Comparison of ENCODE assay signal across 8 cellular contexts in the genomic region with DNA sequence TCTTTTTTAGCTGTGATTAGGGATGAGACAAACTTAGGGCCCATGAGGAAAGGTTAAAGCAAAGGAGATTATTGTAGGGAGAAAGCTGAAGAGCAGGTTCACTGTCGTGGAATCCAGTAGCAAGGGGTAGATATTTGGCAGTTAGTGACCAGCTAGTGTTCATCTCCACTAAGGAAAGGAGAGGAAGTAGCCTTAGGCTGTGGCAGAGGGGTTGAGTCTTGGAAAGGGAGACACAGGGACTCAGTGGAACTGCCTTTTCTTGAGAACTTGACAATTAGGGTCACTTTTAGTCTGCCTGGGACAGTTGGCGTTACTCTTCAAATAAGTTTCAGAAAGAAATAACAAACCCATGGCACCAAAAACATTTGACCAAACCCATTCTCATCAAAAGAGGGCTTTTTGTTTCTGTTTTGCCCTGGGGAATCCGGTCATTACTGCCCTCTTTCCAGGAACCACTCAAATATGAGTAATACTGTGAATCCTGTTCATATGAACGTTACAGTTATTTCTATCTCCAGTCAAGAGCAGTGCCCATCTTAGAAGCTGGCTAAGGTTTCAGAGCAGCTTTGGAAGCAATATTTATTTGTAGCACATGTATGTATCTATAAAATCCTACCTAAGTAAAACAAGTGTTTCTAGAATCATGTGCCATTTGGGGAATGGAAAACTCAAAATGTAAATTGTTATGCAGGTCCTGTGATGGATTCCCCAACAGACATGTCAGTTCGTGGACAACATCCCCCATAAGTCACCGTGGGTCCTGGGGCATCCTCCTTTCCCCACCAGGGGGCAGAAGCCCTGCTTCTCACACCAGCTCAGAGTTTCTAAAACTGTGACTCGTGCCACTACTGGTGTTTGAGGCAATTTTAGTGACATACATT.
DNase-seq lines count a peak whose midpoint lies in the region; ATAC-seq and TF ChIP-seq lines count a peak whose summit lies in the region.

No MANE protein-coding gene starts in this region.

- H3K23ac ChIP-seq in mesenchymal stem cell (ENCODE audit: low read length in 2 of 2): no peak overlapping the region

- no peak overlapping the region for H4K8ac ChIP-seq in mesenchymal stem cell (ENCODE audit: low read length)

- no peak overlapping the region for H3K9ac ChIP-seq in mesenchymal stem cell (ENCODE audit: low read length)

- TF ChIP-seq EP300 in tibial nerve (IDR thresholded peaks at IDR 0.05): no peak

- no peak for TF ChIP-seq POLR2A in tibial nerve (IDR thresholded peaks at IDR 0.05)

- peak in 3 of 5 experiments; percentile 10 to 36 (median 16) for TF ChIP-seq CTCF in tibial nerve (IDR thresholded peaks at IDR 0.05)

- 60% methylated on average over 5 of the region's 7 CpGs for WGBS in mesenchymal stem cell
- WGBS in tibial nerve, 2 donors: 59 to 69% methylated on average over 7 of the region's 7 CpGs

- no peak overlapping the region for H3K4me2 ChIP-seq in mesenchymal stem cell (ENCODE audit: low read length, poor library complexity, severe bottlenecking)

- no peak overlapping the region for H2BK120ac ChIP-seq in mesenchymal stem cell (ENCODE audit: low read depth, low read length)

- H3K4ac ChIP-seq in mesenchymal stem cell (ENCODE audit: low read depth in 1 of 2, low read length in 2 of 2): no peak overlapping the region

- no peak overlapping the region for H2BK5ac ChIP-seq in mesenchymal stem cell (ENCODE audit: low read depth, low read length, poor library complexity, severe bottlenecking)

- H3K79me1 ChIP-seq in mesenchymal stem cell (replicated peaks; ENCODE audit: low read length, poor library complexity, severe bottlenecking): no peaks in the 10 kb centered on the region

- H2BK15ac ChIP-seq in mesenchymal stem cell (ENCODE audit: low read depth, poor library complexity, severe bottlenecking): no peak overlapping the region

- no peak overlapping the region for H2AK5ac ChIP-seq in mesenchymal stem cell (ENCODE audit: low read length, severe bottlenecking)

- ATAC-seq in left ventricle myocardium superior (no peak), left cardiac atrium (no peak), HG03432 (IDR thresholded peaks at IDR 0.05; ENCODE audit: unreplicated experiment) (peak; percentile 80), sciatic nerve (no peak)

- no peak overlapping the region for H3K18ac ChIP-seq in mesenchymal stem cell (ENCODE audit: low read depth in 1 of 2, low read length in 2 of 2)

- H3K9me3 ChIP-seq in mesenchymal stem cell (ENCODE audit: control insufficient read depth, low read length): no peaks in the 10 kb centered on the region
- H3K9me3 ChIP-seq in tibial nerve: no peaks in the 10 kb centered on the region

- no peak overlapping the region for H3K27ac ChIP-seq in mesenchymal stem cell (ENCODE audit: low read length, poor library complexity, severe bottlenecking)
- H3K27ac ChIP-seq in tibial nerve: no peak overlapping the region

- H2AFZ ChIP-seq in mesenchymal stem cell (ENCODE audit: low read depth, low read length): no peak overlapping the region

- H3K27me3 ChIP-seq in mesenchymal stem cell (ENCODE audit: control insufficient read depth in 1 of 2, insufficient read depth in 1 of 2, low read length in 2 of 2): peaks cover 0 to 19% of the 10 kb centered on the region in 2 experiments
- no peaks in the 10 kb centered on the region for H3K27me3 ChIP-seq in tibial nerve

- H4K91ac ChIP-seq in mesenchymal stem cell (ENCODE audit: low read length): no peak overlapping the region

- no peak overlapping the region for H2BK12ac ChIP-seq in mesenchymal stem cell (ENCODE audit: low read length in 2 of 2)

- H3K4me3 ChIP-seq in mesenchymal stem cell (ENCODE audit: insufficient read depth in 1 of 2, low read depth in 1 of 2, low read length in 2 of 2): no peak overlapping the region
- no peak overlapping the region for H3K4me3 ChIP-seq in tibial nerve

- no peaks in the 10 kb centered on the region for H3K36me3 ChIP-seq in mesenchymal stem cell (ENCODE audit: control insufficient read depth in 1 of 2, insufficient read depth in 2 of 2, low read depth in 1 of 2, low read length in 2 of 2)
- H3K36me3 ChIP-seq in tibial nerve: no peaks in the 10 kb centered on the region

- intact Hi-C loops in left ventricle myocardium superior (cut with micrococcal nuclease) (no loop called here), left cardiac atrium (cut with DNase I) (loop anchor here in 1 of 2 donors (1.0 kb wide), 1 partner anchor 20 kb away; no protein-coding TSS in a partner anchor), sciatic nerve (cut with DNase I) (no loop called here)

- H3K4me1 ChIP-seq in mesenchymal stem cell (ENCODE audit: control insufficient read depth, insufficient read depth, low read depth, low read length) (no peaks in the 10 kb centered on the region), tibial nerve (no peaks in the 10 kb centered on the region)

- H3K14ac ChIP-seq in mesenchymal stem cell (ENCODE audit: low read length in 2 of 2): no peak overlapping the region

- DNase-seq in left ventricle myocardium superior (peak; percentile 41), left cardiac atrium (no peak), T follicular helper cell (ENCODE audit: low read depth) (peak; percentile 29), mesenchymal stem cell (peak; percentile 4), tibial nerve (ENCODE audit: low spot score in 2 of 2) (no peak), sciatic nerve (ENCODE audit: low spot score) (no peak)
- peak; percentile 9 for DNase-seq in activated naive CD8-positive, alpha-beta T cell treated with anti-CD3 and anti-CD28 coated beads, Interleukin-2, amount 50 U/mL, for 16 hours (ENCODE audit: low read depth, low spot score)

Comparison
In these comparisons a context has a peak if more than half of its experiments do, and no peak if none do; other contexts are left out.
1. DNase-seq: peak in left ventricle myocardium superior (single experiment), T follicular helper cell (single experiment), activated naive CD8-positive, alpha-beta T cell treated with anti-CD3 and anti-CD28 coated beads, Interleukin-2, amount 50 U/mL, for 16 hours (single experiment) and mesenchymal stem cell (single experiment); none in left cardiac atrium (single experiment), tibial nerve (0 of 2) and sciatic nerve (single experiment).